In genomic region chr21:19547951-19548635, GRCh38 we compare ENCODE assay signal across 12 cellular contexts.
"Had no signal": no experiment of that assay in that cellular context is flagged by ENCODE, and none has a peak within 500 bp of the region (broad histone marks: within the 10 kb centered on the region; RNA-seq: fewer than 3 reads in every experiment).

No MANE protein-coding gene starts in this region.

- DNase-seq: activated CD4-positive, alpha-beta T cell treated with anti-CD3 and anti-CD28 coated beads, Interleukin-2, amount 50 U/mL, for 4 hours; activated naive CD4-positive, alpha-beta T cell treated with anti-CD3 and anti-CD28 coated beads, Interleukin-2, amount 10 ng/mL, durations not matched to agents 7 days and 5 days; endodermal cell; mesendoderm; nephron progenitor cell; stimulated activated CD4-positive, alpha-beta T cell treated with anti-CD3 and anti-CD28 coated beads, Interleukin-12 subunit alpha, Interleukin-12 subunit beta, amount 100 ng/mL, for 4 hours; stimulated activated CD4-positive, alpha-beta T cell treated with anti-CD3 and anti-CD28 coated beads, Interleukin-2, amount 100 ng/mL, for 24 hours had no signal

- H2AFZ ChIP-seq: hepatocyte had no signal

- H3K4me2 ChIP-seq: hepatocyte had no signal

- H3K4me1 ChIP-seq: tibial nerve, vagina had no signal

- FAIRE-seq: astrocyte, bronchial epithelial cell had no signal

- H3K27ac ChIP-seq: hepatocyte, tibial nerve, vagina had no signal

- H3K9me3 ChIP-seq: vagina had no signal

- H3K79me2 ChIP-seq: hepatocyte had no signal

- H3K4me3 ChIP-seq: hepatocyte, tibial nerve, vagina had no signal

- H3K36me3 ChIP-seq: tibial nerve, vagina had no signal
